In genomic region chr10:6445671-6446278, GRCh38 we compare ENCODE assay signal across 8 cellular contexts.
DNase-seq lines count a peak whose midpoint lies in the region; ATAC-seq and TF ChIP-seq lines count a peak whose summit lies in the region.

No MANE protein-coding gene starts in this region.

- peak; percentile 67 to 68 for TF ChIP-seq CTCF in GM23338 (conservative IDR thresholded peaks at IDR 0.05; ENCODE audit: low read depth in 2 of 2)
- peak in 1 of 4 experiments; percentile 12 for TF ChIP-seq CTCF in sigmoid colon (IDR thresholded peaks at IDR 0.05)

- no peak for TF ChIP-seq POLR2A in sigmoid colon (IDR thresholded peaks at IDR 0.05)

- no peaks in the 10 kb centered on the region for H3K9me2 ChIP-seq in GM23338 (ENCODE audit: insufficient read depth)

- intact Hi-C loops in sigmoid colon (cut with DNase I), result no loop called here

- no peaks in the 10 kb centered on the region; the same call in 2 of the 3 replicates for H3K9me3 Mint-ChIP-seq in GM23338
- H3K9me3 Mint-ChIP-seq in T-cell, result no peaks in the 10 kb centered on the region

- no peak overlapping the region for H2AFZ ChIP-seq in GM23338

- H3K27me3 Mint-ChIP-seq in GM23338 (ENCODE audit: insufficient read depth, low read depth, poor library complexity), result peaks cover 4% of the 10 kb centered on the region
- H3K27me3 Mint-ChIP-seq in T-cell, result no peaks in the 10 kb centered on the region

- CTCF ChIA-PET in T-cell (lab: Charles Lee), result interaction anchor here (0.6 to 3.1 kb wide), 19 partner anchors 9 to 1416 kb away, joined by 3 to 18 read pairs (median 4); partner anchors contain the start of gene SFMBT2 (in 1 of the 2)

- H3K4me1 Mint-ChIP-seq in GM23338, result no peaks in the 10 kb centered on the region; the same call in 2 of the 3 replicates
- peaks cover 22 to 35% (median 25%) of the 10 kb centered on the region in 3 donors for H3K4me1 Mint-ChIP-seq in T-cell

- H4K20me1 ChIP-seq in GM23338 (replicated peaks; ENCODE audit: insufficient read depth), result no peaks in the 10 kb centered on the region

- H3K4me3 ChIP-seq in GM23338 (no peak overlapping the region), sigmoid colon (no peak overlapping the region)

- peaks cover 5% of the 10 kb centered on the region; the same call in 1 of the 2 replicates for H3K36me3 ChIP-seq in GM23338 (ENCODE audit: insufficient read depth)
- H3K36me3 ChIP-seq in sigmoid colon, result no peaks in the 10 kb centered on the region

- H3K4me3 Mint-ChIP-seq in GM23338 (no peak overlapping the region), T-cell (no peak overlapping the region)

- no peaks in the 10 kb centered on the region for H3F3A ChIP-seq in GM23338 (replicated peaks; ENCODE audit: low read depth)

- POLR2A ChIA-PET in T-cell (lab: Charles Lee), result no interaction called here

- H3K36me3 Mint-ChIP-seq in GM23338 (ENCODE audit: low read depth), result peaks cover 2% of the 10 kb centered on the region; the same call in 2 of the 3 replicates
- H3K36me3 Mint-ChIP-seq in T-cell, result peaks cover 38% of the 10 kb centered on the region

- H3K27ac ChIP-seq in GM23338 (ENCODE audit: low read depth), result no peak overlapping the region
- no peak overlapping the region for H3K27ac ChIP-seq in sigmoid colon

- 11 to 27% methylated on average over 11 of the region's 11 CpGs for WGBS in sigmoid colon, 2 donors

- H3K27ac Mint-ChIP-seq in GM23338 (no peak overlapping the region), T-cell (peak overlapping the region; percentile 50 to 74)

- no peak overlapping the region for H3K4me2 ChIP-seq in GM23338

- peak; percentile 46 for DNase-seq in AG08395 (ENCODE audit: low spot score)
- peak; percentile 70 for DNase-seq in GM23338 (ENCODE audit: low spot score)
- DNase-seq in T-cell, result peak; percentile 21 to 71 (median 55)
- peak; percentile 26 for DNase-seq in amniotic stem cell (lab: John Stamatoyannopoulos, UW)
- DNase-seq in hippocampal formation (lab: John Stamatoyannopoulos, UW), result peak; percentile 56 to 70
- peak; percentile 57 for DNase-seq in stimulated activated CD4-positive, alpha-beta T cell treated with anti-CD3 and anti-CD28 coated beads, Interleukin-12 subunit alpha, Interleukin-12 subunit beta, amount 100 ng/mL, for 4 hours
- no peak for DNase-seq in sigmoid colon

- ATAC-seq in GM23338 (peak; percentile 45), T-cell (replicated peaks in 1 of 4) (peak; percentile 61 to 70 (median 67)), HG03135 (IDR thresholded peaks at IDR 0.05; ENCODE audit: unreplicated experiment) (no peak)

- H3K27me3 ChIP-seq in GM23338 (ENCODE audit: insufficient read depth) (no peaks in the 10 kb centered on the region), sigmoid colon (no peaks in the 10 kb centered on the region)

- no peaks in the 10 kb centered on the region for H3K9me3 ChIP-seq in sigmoid colon

- no peak for TF ChIP-seq EP300 in sigmoid colon (IDR thresholded peaks at IDR 0.05)

- H3K79me2 ChIP-seq in GM23338 (replicated peaks; ENCODE audit: insufficient read depth), result no peaks in the 10 kb centered on the region

- H3K4me1 ChIP-seq in GM23338 (ENCODE audit: insufficient read depth) (no peaks in the 10 kb centered on the region), sigmoid colon (no peaks in the 10 kb centered on the region)

TF ChIP-seq in GM23338, 12 proteins besides CTCF, POLR2A, EP300 and RAD21 (continues in another document):
- TF ChIP-seq CREB1 (CRISPR knock-in tag; IDR thresholded peaks at IDR 0.05; ENCODE audit: low read depth) (no peak), POLR2AphosphoS5 (IDR thresholded peaks at IDR 0.05; ENCODE audit: low read depth) (no peak), NANOG (IDR thresholded peaks at IDR 0.05; ENCODE audit: borderline replicate concordance) (no peak), ZNF331 (CRISPR knock-in tag; IDR thresholded peaks at IDR 0.05; ENCODE audit: low read depth) (no peak), EZH2phosphoT487 (IDR thresholded peaks at IDR 0.05; ENCODE audit: unreplicated experiment) (no peak), ZNF114 (CRISPR knock-in tag; IDR thresholded peaks at IDR 0.05) (no peak), JUNB (IDR thresholded peaks at IDR 0.05; ENCODE audit: unreplicated experiment) (no peak), REST (IDR thresholded peaks at IDR 0.05; ENCODE audit: unreplicated experiment) (no peak), STAT1 (IDR thresholded peaks at IDR 0.05; ENCODE audit: unreplicated experiment) (no peak), ZNF462 (CRISPR knock-in tag; IDR thresholded peaks at IDR 0.05) (no peak)
